16 cellular contexts compared by ENCODE assay signal in the genomic region with DNA sequence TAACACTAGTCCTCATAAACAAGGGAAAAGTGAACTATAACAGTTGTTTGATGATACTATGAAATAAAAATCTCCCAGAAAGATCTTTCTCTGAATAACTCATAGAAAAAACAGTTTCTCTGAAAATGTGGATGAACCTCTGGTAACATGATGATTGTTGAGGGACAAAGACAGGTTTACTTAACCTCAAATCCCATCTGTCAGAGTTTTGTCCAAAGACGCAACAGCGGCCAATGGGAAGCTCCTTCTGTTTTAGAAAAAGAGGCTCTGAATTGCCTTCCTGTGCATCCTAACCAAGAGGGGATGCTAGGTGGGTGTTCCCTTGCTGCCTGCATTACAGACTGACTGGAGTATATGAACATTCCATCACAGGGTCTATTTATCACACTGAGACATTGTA. TPM values are rescaled to one million over a fixed set of nuclear protein-coding genes. Genes with fewer than 3 reads are reported as not detected.
DNase-seq lines count a peak whose midpoint lies in the region; ATAC-seq and TF ChIP-seq lines count a peak whose summit lies in the region.
"Had no signal": no experiment of that assay in that cellular context is flagged by ENCODE, and none has a peak within 500 bp of the region (broad histone marks: within the 10 kb centered on the region; RNA-seq: fewer than 3 reads in every experiment).

No MANE protein-coding gene starts in this region.

- no peak for ATAC-seq in upper lobe of right lung
- ATAC-seq: activated CD4-positive, alpha-beta T cell treated with anti-CD3 and anti-CD28 coated beads for 36 hours; psoas muscle had no signal

- H3K18ac ChIP-seq in mesenchymal stem cell (ENCODE audit: low read depth in 1 of 2, low read length in 2 of 2), result peak overlapping the region; percentile 44 to 53

- CTCF ChIA-PET in RWPE1 (lab: Yijun Ruan, JAX), result no interaction called here

- no peaks in the 10 kb centered on the region for H3K27me3 ChIP-seq in mesenchymal stem cell (ENCODE audit: control insufficient read depth in 1 of 2, insufficient read depth in 1 of 2, low read length in 2 of 2)
- H3K27me3 ChIP-seq in upper lobe of right lung, result no peaks in the 10 kb centered on the region
- no peaks in the 10 kb centered on the region for H3K27me3 ChIP-seq in adrenal gland
- H3K27me3 ChIP-seq: MG63, Peyer's patch had no signal

- H3K36me3 ChIP-seq in mesenchymal stem cell (ENCODE audit: control insufficient read depth in 1 of 2, insufficient read depth in 2 of 2, low read depth in 1 of 2, low read length in 2 of 2) (no peaks in the 10 kb centered on the region), upper lobe of right lung (no peaks in the 10 kb centered on the region), adrenal gland (replicated peaks in 1 of 2) (no peaks in the 10 kb centered on the region)
- H3K36me3 ChIP-seq: MG63, neutrophil, Peyer's patch had no signal

- H3K14ac ChIP-seq in mesenchymal stem cell (ENCODE audit: low read length in 2 of 2), result no peak overlapping the region

- H4K8ac ChIP-seq in mesenchymal stem cell (ENCODE audit: low read length), result no peak overlapping the region

- TF ChIP-seq POLR2A in adrenal gland (IDR thresholded peaks at IDR 0.05), result no peak

- no peak overlapping the region for H2BK120ac ChIP-seq in mesenchymal stem cell (ENCODE audit: low read depth, low read length)

- TF ChIP-seq CTCF in chondrocyte (IDR thresholded peaks at IDR 0.05), result no peak
- TF ChIP-seq CTCF in upper lobe of right lung (IDR thresholded peaks at IDR 0.05), result no peak
- TF ChIP-seq CTCF in adrenal gland (IDR thresholded peaks at IDR 0.05), result no peak
- no peak for TF ChIP-seq CTCF in RWPE1 (conservative IDR thresholded peaks at IDR 0.05; ENCODE audit: low read depth)

- peaks cover 32% of the 10 kb centered on the region for H3K4me1 Mint-ChIP-seq in chondrocyte (ENCODE audit: low read depth)

- H3K79me1 ChIP-seq in mesenchymal stem cell (replicated peaks; ENCODE audit: low read length, poor library complexity, severe bottlenecking), result no peaks in the 10 kb centered on the region

- POLR2A ChIA-PET in RWPE1 (lab: Yijun Ruan, JAX; ENCODE audit: low non-redundant PET), result no interaction called here

- no peaks in the 10 kb centered on the region for H3K27me3 Mint-ChIP-seq in chondrocyte (ENCODE audit: low read depth)

- H2BK12ac ChIP-seq in mesenchymal stem cell (ENCODE audit: low read length in 2 of 2), result peak overlapping the region; percentile 87 to 89

- H2AFZ ChIP-seq in mesenchymal stem cell (ENCODE audit: low read depth, low read length), result no peak overlapping the region

- intact Hi-C loops in upper lobe of right lung (cut with DNase I), result no loop called here
- intact Hi-C loops in adrenal gland (cut with DNase I), result loop anchor here in 1 of 2 donors (10.0 kb wide), 1 partner anchor 168 kb away; no protein-coding TSS in a partner anchor

- H3K9me3 Mint-ChIP-seq in chondrocyte (ENCODE audit: low read depth), result peaks cover 10% of the 10 kb centered on the region

- no peak overlapping the region for H3K4me3 Mint-ChIP-seq in chondrocyte (ENCODE audit: unreplicated experiment)
- H3K4me3 Mint-ChIP-seq: activated CD4-positive, alpha-beta T cell treated with anti-CD3 and anti-CD28 coated beads for 36 hours; IgD-negative memory B cell had no signal

- peak overlapping the region; percentile 85 for H3K27ac Mint-ChIP-seq in chondrocyte (ENCODE audit: unreplicated experiment)
- H3K27ac Mint-ChIP-seq: activated CD4-positive, alpha-beta T cell treated with anti-CD3 and anti-CD28 coated beads for 36 hours had no signal

- peak overlapping the region; percentile 34 for H4K91ac ChIP-seq in mesenchymal stem cell (ENCODE audit: low read length)

- no peak overlapping the region for H2BK15ac ChIP-seq in mesenchymal stem cell (ENCODE audit: low read depth, poor library complexity, severe bottlenecking)

- no peak overlapping the region for H3K4me2 ChIP-seq in mesenchymal stem cell (ENCODE audit: low read length, poor library complexity, severe bottlenecking)

- H3K9ac ChIP-seq in mesenchymal stem cell (ENCODE audit: low read length), result peak overlapping the region; percentile 66

- peak overlapping the region in 1 of 2 experiments; percentile 60 for H3K4me3 ChIP-seq in mesenchymal stem cell (ENCODE audit: insufficient read depth in 1 of 2, low read depth in 1 of 2, low read length in 2 of 2)
- no peak overlapping the region for H3K4me3 ChIP-seq in upper lobe of right lung
- no peak overlapping the region for H3K4me3 ChIP-seq in adrenal gland
- H3K4me3 ChIP-seq: MG63, Peyer's patch, psoas muscle had no signal

- 79% methylated on average over 2 of the region's 2 CpGs for WGBS in mesenchymal stem cell
- 73 to 100% (median 79%) methylated on average over 2 of the region's 2 CpGs for WGBS in adrenal gland, 4 donors

- H3K4me1 ChIP-seq in mesenchymal stem cell (ENCODE audit: control insufficient read depth, insufficient read depth, low read depth, low read length), result peaks cover 2% of the 10 kb centered on the region
- H3K4me1 ChIP-seq in upper lobe of right lung, result no peaks in the 10 kb centered on the region
- no peaks in the 10 kb centered on the region for H3K4me1 ChIP-seq in adrenal gland (replicated peaks in 1 of 2)
- H3K4me1 ChIP-seq: Peyer's patch had no signal

- H3K36me3 Mint-ChIP-seq in chondrocyte (ENCODE audit: low read depth), result no peaks in the 10 kb centered on the region

- peak overlapping the region in 1 of 2 experiments; percentile 4 for H3K4ac ChIP-seq in mesenchymal stem cell (ENCODE audit: low read depth in 1 of 2, low read length in 2 of 2)

- peak; percentile 56 for DNase-seq in LHCN-M2 (ENCODE audit: low read depth)
- no peak for DNase-seq in chondrocyte (ENCODE audit: low spot score)
- no peak for DNase-seq in mesenchymal stem cell
- no peak for DNase-seq in upper lobe of right lung
- no peak for DNase-seq in adrenal gland
- DNase-seq in NCI-H2227 treated with DMSO at 0.1 percent for 48 hours (lab: John Stamatoyannopoulos, UW), result no peak
- no peak for DNase-seq in RWPE1 (ENCODE audit: low spot score)
- DNase-seq: activated CD4-positive, alpha-beta T cell treated with anti-CD3 and anti-CD28 coated beads for 36 hours; activated T-cell treated with anti-CD3 and anti-CD28 coated beads, Interleukin-2, amount 50 U/mL, for 1 hour; MG63; NCI-H1436; NK-92 treated with Interleukin-12 subunit alpha and Interleukin-12 subunit beta, amount 100 ng/mL, for 24 hours; Peyer's patch; psoas muscle had no signal

- H3K9me3 ChIP-seq in mesenchymal stem cell (ENCODE audit: control insufficient read depth, low read length), result no peaks in the 10 kb centered on the region
- H3K9me3 ChIP-seq in upper lobe of right lung, result no peaks in the 10 kb centered on the region
- no peaks in the 10 kb centered on the region for H3K9me3 ChIP-seq in adrenal gland (replicated peaks in 1 of 3)
- H3K9me3 ChIP-seq: neutrophil, Peyer's patch, psoas muscle had no signal

- no peak overlapping the region for H2BK5ac ChIP-seq in mesenchymal stem cell (ENCODE audit: low read depth, low read length, poor library complexity, severe bottlenecking)

- H2AK5ac ChIP-seq in mesenchymal stem cell (ENCODE audit: low read length, severe bottlenecking), result no peak overlapping the region

- no peak overlapping the region for H3K27ac ChIP-seq in mesenchymal stem cell (ENCODE audit: low read length, poor library complexity, severe bottlenecking)
- peak overlapping the region; percentile 51 for H3K27ac ChIP-seq in upper lobe of right lung
- peak overlapping the region in 1 of 5 donors; percentile 29 for H3K27ac ChIP-seq in adrenal gland
- no peak overlapping the region for H3K27ac ChIP-seq in RWPE1
- H3K27ac ChIP-seq: neutrophil, Peyer's patch, psoas muscle had no signal

- H3K23ac ChIP-seq in mesenchymal stem cell (ENCODE audit: low read length in 2 of 2), result no peak overlapping the region

RNA-seq across cellular contexts. Expression of a gene that starts 8.9 kb away (rescaled TPM):
- total RNA-seq in LHCN-M2 (2014; rRNA removed), result 209 and 221 TPM in 2 replicates
- polyA plus RNA-seq in LHCN-M2 (2012), result 28.1 TPM
- 51.5 to 54.9 TPM (median 54.9 TPM) in 3 replicates for total RNA-seq in chondrocyte
- polyA plus RNA-seq in mesenchymal stem cell (2013, experiment 1 of 2), result 113 TPM
- 106 TPM for polyA plus RNA-seq in mesenchymal stem cell (2013, experiment 2 of 2)
- 47.7 TPM for total RNA-seq in upper lobe of right lung
- 10 to 100 TPM; 14.1 to 27.1 (median 19.2) TPM for total RNA-seq in adrenal gland
- 10 to 100 TPM in 1 of 3 donors, 1 to 10 TPM in 2; 3.8 to 14.7 (median 4.3) TPM for polyA plus RNA-seq in adrenal gland
